1 cellular context compared by ENCODE assay signal in genomic region chr1:151988405-151988851, GRCh38.
A peak's percentile ranks its signal among the peaks of the same experiment; 100 is the strongest.
TF ChIP-seq lines count a peak whose summit lies in the region.

No MANE protein-coding gene starts in this region.

TF ChIP-seq in HEK293, 187 proteins besides CTCF, POLR2A, EP300 and RAD21 (continued from another document and continues in another):
- TF ChIP-seq ZNF18 (tag by site-specific recombination; IDR thresholded peaks at IDR 0.05) (peak; percentile 32; the same call in 1 of the 2 replicates), OSR2 (tag by site-specific recombination; IDR thresholded peaks at IDR 0.05) (peak; percentile 90), ZNF544 (tag by site-specific recombination; IDR thresholded peaks at IDR 0.05) (no peak), PRDM2 (tag by site-specific recombination; IDR thresholded peaks at IDR 0.05; ENCODE audit: borderline replicate concordance) (no peak), INSM2 (tag by site-specific recombination; IDR thresholded peaks at IDR 0.05) (peak; percentile 96), WT1 (tag by site-specific recombination; IDR thresholded peaks at IDR 0.05) (peak; percentile 86), ZSCAN5A (tag by site-specific recombination; IDR thresholded peaks at IDR 0.05) (no peak), ZNF2 (tag by site-specific recombination; IDR thresholded peaks at IDR 0.05) (peak; percentile 54; the same call in 1 of the 2 replicates), ZBTB17 (tag by site-specific recombination; IDR thresholded peaks at IDR 0.05) (peak; percentile 73), ZNF324 (tag by site-specific recombination; IDR thresholded peaks at IDR 0.05) (peak; percentile 62; the same call in 1 of the 2 replicates), MEIS1 (CRISPR knock-in tag; IDR thresholded peaks at IDR 0.05; ENCODE audit: borderline replicate concordance) (0 out of 2 replicates have a peak, but pooled peaks have one; percentile 65), ZNF146 (tag by site-specific recombination; IDR thresholded peaks at IDR 0.05) (no peak), ZBTB10 (tag by site-specific recombination; IDR thresholded peaks at IDR 0.05) (no peak), ZNF112 (tag by site-specific recombination; IDR thresholded peaks at IDR 0.05) (no peak), ZNF501 (tag by site-specific recombination; IDR thresholded peaks at IDR 0.05) (0 out of 2 replicates have a peak, but pooled peaks have one; percentile 65), ZNF580 (tag by site-specific recombination; IDR thresholded peaks at IDR 0.05) (peak; percentile 88), ZSCAN4 (tag by site-specific recombination; IDR thresholded peaks at IDR 0.05) (0 out of 2 replicates have a peak, but pooled peaks have one; percentile 28), ZNF629 (tag by site-specific recombination; IDR thresholded peaks at IDR 0.05) (peak; percentile 93), ZNF114 (tag by site-specific recombination; IDR thresholded peaks at IDR 0.05) (no peak), GLI2 (tag by site-specific recombination; IDR thresholded peaks at IDR 0.05; ENCODE audit: borderline replicate concordance, low read depth) (peak; percentile 87; the same call in 1 of the 2 replicates), ZNF362 (tag by site-specific recombination; IDR thresholded peaks at IDR 0.05) (no peak), ZBTB48 (tag by site-specific recombination; IDR thresholded peaks at IDR 0.05) (0 out of 2 replicates have a peak, but pooled peaks have one; percentile 33), ZNF777 (tag by site-specific recombination; IDR thresholded peaks at IDR 0.05; ENCODE audit: borderline replicate concordance) (no peak), TCF7L2 (IDR thresholded peaks at IDR 0.05; ENCODE audit: borderline replicate concordance, low read depth, low read length) (peak; percentile 58; the same call in 1 of the 2 replicates), ZNF473 (tag by site-specific recombination; IDR thresholded peaks at IDR 0.05) (no peak), ZNF514 (tag by site-specific recombination; IDR thresholded peaks at IDR 0.05) (no peak), ZNF830 (tag by site-specific recombination; IDR thresholded peaks at IDR 0.05; ENCODE audit: low read depth) (no peak), ZNF529 (tag by site-specific recombination; IDR thresholded peaks at IDR 0.05; ENCODE audit: insufficient replicate concordance) (no peak), ZNF280D (tag by site-specific recombination; IDR thresholded peaks at IDR 0.05) (0 out of 2 replicates have a peak, but pooled peaks have one; percentile 11), ZNF658 (tag by site-specific recombination; IDR thresholded peaks at IDR 0.05) (no peak), ZNF645 (tag by site-specific recombination; IDR thresholded peaks at IDR 0.05) (no peak), ZSCAN30 (tag by site-specific recombination; IDR thresholded peaks at IDR 0.05) (peak; percentile 49; the same call in 1 of the 2 replicates), YY1 (tag by site-specific recombination; IDR thresholded peaks at IDR 0.05) (no peak), ZNF19 (tag by site-specific recombination; IDR thresholded peaks at IDR 0.05; ENCODE audit: low read depth) (no peak), ZNF555 (tag by site-specific recombination; conservative IDR thresholded peaks at IDR 0.05) (no peak), ZNF785 (tag by site-specific recombination; IDR thresholded peaks at IDR 0.05) (no peak), ZNF623 (tag by site-specific recombination; IDR thresholded peaks at IDR 0.05) (peak; percentile 35; the same call in 1 of the 2 replicates), TRIM28 (IDR thresholded peaks at IDR 0.05; ENCODE audit: borderline replicate concordance, low read length) (peak; percentile 58; the same call in 1 of the 2 replicates)
